25 cellular contexts compared by ENCODE assay signal in genomic region chr6:161128230-161128629, GRCh38.
DNase-seq lines count a peak whose midpoint lies in the region; ATAC-seq, FAIRE-seq and TF ChIP-seq lines count a peak whose summit lies in the region.
"Had no signal": no experiment of that assay in that cellular context is flagged by ENCODE, and none has a peak within 500 bp of the region (broad histone marks: within the 10 kb centered on the region; RNA-seq: fewer than 3 reads in every experiment).

No MANE protein-coding gene starts in this region.

- BruUV-seq in OCI-LY7 (replicated peaks; lab: Mats Ljungman, UMichigan): no TSS peak

- CTCF ChIA-PET in activated naive CD4-positive, alpha-beta T cell treated with anti-CD3 and anti-CD28 coated beads for 36 hours (lab: Charles Lee): interaction anchor here (0.6 to 1.0 kb wide), 3 partner anchors 14 to 245 kb away, joined by 3 read pairs; no protein-coding TSS in a partner anchor
- CTCF ChIA-PET in OCI-LY7 (lab: Charles Lee; ENCODE audit: unreplicated experiment): no interaction called here

- WGBS in aorta, 2 donors: 94 to 95% methylated on average over 2 of the region's 2 CpGs

- H3K36me3 ChIP-seq in aorta (ENCODE audit: control insufficient read depth in 1 of 2, insufficient read depth in 2 of 2, low read length in 1 of 2): peaks cover 0 to 2% of the 10 kb centered on the region in 2 donors
- no peaks in the 10 kb centered on the region; the same call in 1 of the 2 replicates for H3K36me3 ChIP-seq in OCI-LY7 (ENCODE audit: insufficient read depth, low read length)

- H4K20me1 ChIP-seq in OCI-LY7 (ENCODE audit: insufficient read depth, low read length): no peaks in the 10 kb centered on the region

- H3K9me3 Mint-ChIP-seq in activated naive CD4-positive, alpha-beta T cell treated with anti-CD3 and anti-CD28 coated beads for 36 hours: peaks cover 17% of the 10 kb centered on the region

- H3K4me3 ChIP-seq in aorta (ENCODE audit: low read length in 2 of 2) (no peak overlapping the region), OCI-LY7 (ENCODE audit: low read depth, low read length, poor library complexity, severe bottlenecking) (no peak overlapping the region)
- H3K4me3 ChIP-seq: ascending aorta, SK-N-MC, thoracic aorta had no signal

- DNase-seq in activated naive CD4-positive, alpha-beta T cell treated with anti-CD3 and anti-CD28 coated beads for 36 hours: peak; percentile 22
- no peak for DNase-seq in activated naive CD4-positive, alpha-beta T cell (lab: John Stamatoyannopoulos, UW)
- no peak for DNase-seq in T-helper 17 cell
- peak; percentile 12 for DNase-seq in central memory CD4-positive, alpha-beta T cell
- no peak for DNase-seq in stimulated activated naive CD8-positive, alpha-beta T cell treated with anti-CD3 and anti-CD28 coated beads, Interleukin-15, Interleukin-2, amounts not matched to agents 100 U/mL and 50 U/mL, for 24 hours
- no peak for DNase-seq in aorta
- DNase-seq in OCI-LY7 (ENCODE audit: low spot score): no peak
- DNase-seq in GM19239 (ENCODE audit: insufficient read length, low spot score): no peak
- DNase-seq: activated gamma-delta T cell; GOT3; NCI-H1105; NCI-H2081 treated with DMSO at 0.1 percent for 48 hours; NCI-H510A treated with DMSO at 0.1 percent for 48 hours; NK-92 treated with Interleukin-12 subunit alpha and Interleukin-12 subunit beta, amount 100 ng/mL, for 24 hours; RPMI8226; T-helper 9 cell had no signal

- H3K36me3 Mint-ChIP-seq in activated naive CD4-positive, alpha-beta T cell treated with anti-CD3 and anti-CD28 coated beads for 36 hours (ENCODE audit: low read depth): peaks cover 42% of the 10 kb centered on the region
- peaks cover 5% of the 10 kb centered on the region for H3K36me3 Mint-ChIP-seq in T-helper 17 cell (ENCODE audit: low read depth)

- H3K4me1 Mint-ChIP-seq in activated naive CD4-positive, alpha-beta T cell treated with anti-CD3 and anti-CD28 coated beads for 36 hours (ENCODE audit: low read depth): peaks cover 20% of the 10 kb centered on the region
- H3K4me1 Mint-ChIP-seq in T-helper 17 cell: peaks cover 18% of the 10 kb centered on the region
- H3K4me1 Mint-ChIP-seq: CD14-positive monocyte had no signal

- peak overlapping the region; percentile 66 for H3K27ac Mint-ChIP-seq in activated naive CD4-positive, alpha-beta T cell treated with anti-CD3 and anti-CD28 coated beads for 36 hours
- H3K27ac Mint-ChIP-seq in T-helper 17 cell: peak overlapping the region; percentile 86
- H3K27ac Mint-ChIP-seq: activated CD8-positive, alpha-beta memory T cell treated with anti-CD3 and anti-CD28 coated beads, Interleukin-2, amount 10 ng/mL, durations not matched to agents 7 days and 5 days; progenitor cell of endocrine pancreas; WTC11 had no signal

- H3K27ac ChIP-seq in aorta (ENCODE audit: low read depth in 1 of 2, low read length in 2 of 2) (no peak overlapping the region), OCI-LY7 (ENCODE audit: low read depth, low read length, poor library complexity, severe bottlenecking) (no peak overlapping the region)
- H3K27ac ChIP-seq: ascending aorta, HL-60, SK-N-MC, thoracic aorta had no signal

- H3K4me1 ChIP-seq in aorta (ENCODE audit: control insufficient read depth in 1 of 2, insufficient read depth in 2 of 2, low read length in 2 of 2) (no peaks in the 10 kb centered on the region), OCI-LY7 (ENCODE audit: insufficient read depth, low read length, poor library complexity, severe bottlenecking) (no peaks in the 10 kb centered on the region)
- H3K4me1 ChIP-seq: ascending aorta had no signal

- no peak overlapping the region for H2AFZ ChIP-seq in OCI-LY7 (ENCODE audit: low read length)

- H3K9me3 ChIP-seq in T-helper 17 cell (ENCODE audit: control insufficient read depth, low read length, poor library complexity, severe bottlenecking): no peaks in the 10 kb centered on the region
- no peaks in the 10 kb centered on the region for H3K9me3 ChIP-seq in aorta (ENCODE audit: control insufficient read depth, low read length)
- no peaks in the 10 kb centered on the region for H3K9me3 ChIP-seq in OCI-LY7 (ENCODE audit: low read length)

- H3K27me3 Mint-ChIP-seq in activated naive CD4-positive, alpha-beta T cell treated with anti-CD3 and anti-CD28 coated beads for 36 hours (ENCODE audit: low read depth): no peaks in the 10 kb centered on the region
- no peaks in the 10 kb centered on the region for H3K27me3 Mint-ChIP-seq in T-helper 17 cell
- H3K27me3 Mint-ChIP-seq: activated CD8-positive, alpha-beta memory T cell treated with anti-CD3 and anti-CD28 coated beads, Interleukin-2, amount 10 ng/mL, durations not matched to agents 7 days and 5 days; progenitor cell of endocrine pancreas had no signal

- no peaks in the 10 kb centered on the region for H3K9me2 ChIP-seq in OCI-LY7 (ENCODE audit: insufficient read depth, low read length)

- intact Hi-C loops in activated naive CD4-positive, alpha-beta T cell treated with anti-CD3 and anti-CD28 coated beads for 36 hours (cut with micrococcal nuclease): loop anchor here (5.0 kb wide), 1 partner anchor 144 kb away; the partner anchor contains the start of gene AGPAT4
- intact Hi-C loops in aorta (cut with DNase I): no loop called here
- intact Hi-C loops in OCI-LY7 (cut with micrococcal nuclease; ENCODE audit: unreplicated experiment): no loop called here

- H3K4me2 ChIP-seq in OCI-LY7 (ENCODE audit: low read length): no peak overlapping the region

- peak; percentile 70 for ATAC-seq in T-helper 17 cell
- ATAC-seq in stimulated activated naive CD8-positive, alpha-beta T cell treated with anti-CD3 and anti-CD28 coated beads, Interleukin-15, Interleukin-2, amounts not matched to agents 100 U/mL and 50 U/mL, for 24 hours: peak; percentile 24
- no peak for ATAC-seq in aorta (ENCODE audit: low FRiP score)
- ATAC-seq: HepG2, WTC11 had no signal

- no peaks in the 10 kb centered on the region for H3K27me3 ChIP-seq in aorta (ENCODE audit: control insufficient read depth in 1 of 2, insufficient read depth in 2 of 2, low read length in 1 of 2)
- H3K27me3 ChIP-seq: ascending aorta had no signal

- POLR2A ChIA-PET in OCI-LY7 (lab: Charles Lee): no interaction called here

- no peaks in the 10 kb centered on the region for H3K79me2 ChIP-seq in OCI-LY7 (ENCODE audit: insufficient read depth, low read depth, low read length)

- FAIRE-seq in GM19239 (lab: Jason Lieb, UNC): no peak
- FAIRE-seq: HepG2 had no signal

- TF ChIP-seq CTCF in OCI-LY7 (conservative IDR thresholded peaks at IDR 0.05; ENCODE audit: low read length): no peak

- H3K4me3 Mint-ChIP-seq in activated naive CD4-positive, alpha-beta T cell treated with anti-CD3 and anti-CD28 coated beads for 36 hours: no peak overlapping the region
- no peak overlapping the region for H3K4me3 Mint-ChIP-seq in T-helper 17 cell
- H3K4me3 Mint-ChIP-seq: activated CD8-positive, alpha-beta memory T cell treated with anti-CD3 and anti-CD28 coated beads, Interleukin-2, amount 10 ng/mL, durations not matched to agents 7 days and 5 days; CD14-positive monocyte; WTC11 had no signal

Comparison
In these comparisons a context has a peak if more than half of its experiments do, and no peak if none do; other contexts are left out.
1. DNase-seq: peak in activated naive CD4-positive, alpha-beta T cell treated with anti-CD3 and anti-CD28 coated beads for 36 hours (single experiment) and central memory CD4-positive, alpha-beta T cell (single experiment); none in activated naive CD4-positive, alpha-beta T cell (0 of 4), T-helper 17 cell (0 of 3), stimulated activated naive CD8-positive, alpha-beta T cell treated with anti-CD3 and anti-CD28 coated beads, Interleukin-15, Interleukin-2, amounts not matched to agents 100 U/mL and 50 U/mL, for 24 hours (single experiment), aorta (0 of 2), OCI-LY7 (single experiment) and GM19239 (single experiment).